In genomic region chr2:55009277-55010055, GRCh38 we compare ENCODE assay signal across 7 cellular contexts.
DNase-seq lines count a peak whose midpoint lies in the region; ATAC-seq lines count a peak whose summit lies in the region.

No MANE protein-coding gene starts in this region.

- no peaks in the 10 kb centered on the region for H3K36me3 ChIP-seq in KOPT-K1 (ENCODE audit: insufficient read depth, low read length)

- no peaks in the 10 kb centered on the region for H3K36me3 Mint-ChIP-seq in stimulated activated naive CD8-positive, alpha-beta T cell treated with anti-CD3 and anti-CD28 coated beads, Interleukin-15, Interleukin-2, amounts not matched to agents 100 ng/mL and 50 ng/mL, for 24 hours (ENCODE audit: low read depth)

- H3K4me1 Mint-ChIP-seq in stimulated activated naive CD8-positive, alpha-beta T cell treated with anti-CD3 and anti-CD28 coated beads, Interleukin-15, Interleukin-2, amounts not matched to agents 100 ng/mL and 50 ng/mL, for 24 hours (ENCODE audit: low read depth), result peaks cover 77% of the 10 kb centered on the region

- H3K27ac ChIP-seq in KOPT-K1 (ENCODE audit: low read depth, low read length, poor library complexity, severe bottlenecking) (peak overlapping the region; percentile 69), epithelial cell of prostate (peak overlapping the region; percentile 56)

- peak overlapping the region; percentile 88 for H3K4me3 Mint-ChIP-seq in stimulated activated naive CD8-positive, alpha-beta T cell treated with anti-CD3 and anti-CD28 coated beads, Interleukin-15, Interleukin-2, amounts not matched to agents 100 ng/mL and 50 ng/mL, for 24 hours

- no peaks in the 10 kb centered on the region for H3K27me3 Mint-ChIP-seq in stimulated activated naive CD8-positive, alpha-beta T cell treated with anti-CD3 and anti-CD28 coated beads, Interleukin-15, Interleukin-2, amounts not matched to agents 100 ng/mL and 50 ng/mL, for 24 hours

- H3K9me3 Mint-ChIP-seq in stimulated activated naive CD8-positive, alpha-beta T cell treated with anti-CD3 and anti-CD28 coated beads, Interleukin-15, Interleukin-2, amounts not matched to agents 100 ng/mL and 50 ng/mL, for 24 hours, result no peaks in the 10 kb centered on the region

- H3K9me3 ChIP-seq in KOPT-K1 (ENCODE audit: insufficient read depth, low read length, poor library complexity, severe bottlenecking), result no peaks in the 10 kb centered on the region

- peak overlapping the region; percentile 46 for H3K27ac Mint-ChIP-seq in stimulated activated naive CD8-positive, alpha-beta T cell treated with anti-CD3 and anti-CD28 coated beads, Interleukin-15, Interleukin-2, amounts not matched to agents 100 ng/mL and 50 ng/mL, for 24 hours

- DNase-seq in epithelial cell of prostate (ENCODE audit: low read depth, low spot score) (no peak), SHP77 treated with DMSO at 0.1 percent for 48 hours (lab: John Stamatoyannopoulos, UW) (no peak), NCI-H2227 (lab: John Stamatoyannopoulos, UW; ENCODE audit: unreplicated experiment) (no peak), AG20443 (ENCODE audit: low spot score) (no peak)

- ATAC-seq in GM19438 (IDR thresholded peaks at IDR 0.05; ENCODE audit: low read depth, unreplicated experiment), result peak; percentile 12
